In genomic region chr7:114087674-114088539, GRCh38 we compare ENCODE assay signal across 8 cellular contexts.
DNase-seq lines count a peak whose midpoint lies in the region; ATAC-seq and TF ChIP-seq lines count a peak whose summit lies in the region.

No MANE protein-coding gene starts in this region.

- H3K27ac Mint-ChIP-seq in naive B cell: no peak overlapping the region

- H3K4me1 Mint-ChIP-seq in naive B cell: peaks cover 29 to 50% (median 40%) of the 10 kb centered on the region in 3 donors

- H3K4me3 ChIP-seq in AG09309 (ENCODE audit: control insufficient read depth, low read depth, low read length): peak overlapping the region; percentile 94
- peak overlapping the region; percentile 78 for H3K4me3 ChIP-seq in endocrine pancreas (ENCODE audit: control insufficient read depth, insufficient read depth, low read length)

- H3K9me3 Mint-ChIP-seq in naive B cell: peaks cover 0 to 7% (median 0%) of the 10 kb centered on the region in 7 donors

- H3K27me3 Mint-ChIP-seq in naive B cell: peaks cover 56 to 69% (median 62%) of the 10 kb centered on the region in 3 donors

- H3K4me3 Mint-ChIP-seq in naive B cell: peak overlapping the region in 7 of 8 donors; percentile 2 to 92 (median 84)

- DNase-seq in AG09309 (ENCODE audit: low read depth) (no peak), MV-4-11 (lab: John Stamatoyannopoulos, UW) (peak; percentile 19), naive B cell (no peak), NCI-H2196 (lab: John Stamatoyannopoulos, UW; ENCODE audit: unreplicated experiment) (no peak), DMS114 treated with DMSO at 0.1 percent for 48 hours (lab: John Stamatoyannopoulos, UW; ENCODE audit: unreplicated experiment) (no peak)

- no peak for TF ChIP-seq CTCF in AG09309 (IDR thresholded peaks at IDR 0.05; ENCODE audit: control insufficient read depth, insufficient read depth, low read depth, low read length, missing control alignments)

- H3K27me3 ChIP-seq in endocrine pancreas (ENCODE audit: control insufficient read depth, insufficient read depth, low read length): peaks cover 2% of the 10 kb centered on the region

- peak overlapping the region; percentile 62 for H3K9ac ChIP-seq in endocrine pancreas (ENCODE audit: control insufficient read depth, insufficient read depth, low read length)

- H3K36me3 ChIP-seq in endocrine pancreas (ENCODE audit: control insufficient read depth, insufficient read depth, low read length): no peaks in the 10 kb centered on the region

- peaks cover 0 to 8% of the 10 kb centered on the region in 2 donors for H3K36me3 Mint-ChIP-seq in naive B cell

- ATAC-seq in naive B cell (ENCODE audit: low read depth in 2 of 2) (no peak), GM18517 (IDR thresholded peaks at IDR 0.05; ENCODE audit: unreplicated experiment) (no peak), HG02884 (IDR thresholded peaks at IDR 0.05; ENCODE audit: unreplicated experiment) (no peak)

- H3K9me3 ChIP-seq in endocrine pancreas (ENCODE audit: control insufficient read depth, low read length): no peaks in the 10 kb centered on the region

- peaks cover 23% of the 10 kb centered on the region for H3K4me1 ChIP-seq in endocrine pancreas (ENCODE audit: control insufficient read depth, insufficient read depth, low read length)
